ENCODE assay signal across 2 cellular contexts in the genomic region with DNA sequence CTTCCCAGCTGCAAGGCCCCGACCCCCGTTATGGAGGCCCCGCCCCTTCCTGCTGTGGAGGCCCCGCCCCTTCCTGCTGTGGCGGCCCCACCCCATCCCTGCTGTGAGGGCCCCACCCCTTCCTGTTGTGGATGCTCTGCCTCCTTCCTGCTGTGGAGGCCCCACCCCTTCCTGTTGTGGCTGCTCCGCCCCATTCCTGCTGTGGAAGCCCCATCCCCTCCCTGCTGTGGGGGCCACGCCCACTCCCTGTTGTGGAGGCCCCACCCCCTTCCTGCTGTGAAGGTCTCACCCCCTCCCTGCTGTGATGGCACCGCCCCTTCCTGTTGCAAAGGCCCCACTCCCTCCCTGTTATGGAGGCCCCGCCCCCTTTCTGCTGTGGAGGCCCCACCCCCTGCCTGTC.
A peak's percentile ranks its signal among the peaks of the same experiment; 100 is the strongest.
TF ChIP-seq lines count a peak whose summit lies in the region.

No MANE protein-coding gene starts in this region.

TF ChIP-seq in SK-N-SH, 30 proteins besides CTCF, POLR2A, EP300 and RAD21 (continued from another document):
- no peak for TF ChIP-seq REST (IDR thresholded peaks at IDR 0.05; ENCODE audit: low read depth, low read length)
- TF ChIP-seq RFX5 (IDR thresholded peaks at IDR 0.05; ENCODE audit: low read length) = no peak
- TF ChIP-seq EZH2phosphoT487 (IDR thresholded peaks at IDR 0.05; ENCODE audit: borderline replicate concordance, low read depth) = no peak

TF ChIP-seq in K562, 482 proteins besides CTCF, POLR2A, EP300 and RAD21 (continued from another document):
- TF ChIP-seq ZBTB40 (IDR thresholded peaks at IDR 0.05) = peak; percentile 51
- TF ChIP-seq ZBTB40 (CRISPR knock-in tag; IDR thresholded peaks at IDR 0.05) = no peak
- TF ChIP-seq GABPA (tag; conservative IDR thresholded peaks at IDR 0.05; ENCODE audit: low read depth) = peak; percentile 66
